Comparison of ENCODE assay signal across 14 cellular contexts in the genomic region with DNA sequence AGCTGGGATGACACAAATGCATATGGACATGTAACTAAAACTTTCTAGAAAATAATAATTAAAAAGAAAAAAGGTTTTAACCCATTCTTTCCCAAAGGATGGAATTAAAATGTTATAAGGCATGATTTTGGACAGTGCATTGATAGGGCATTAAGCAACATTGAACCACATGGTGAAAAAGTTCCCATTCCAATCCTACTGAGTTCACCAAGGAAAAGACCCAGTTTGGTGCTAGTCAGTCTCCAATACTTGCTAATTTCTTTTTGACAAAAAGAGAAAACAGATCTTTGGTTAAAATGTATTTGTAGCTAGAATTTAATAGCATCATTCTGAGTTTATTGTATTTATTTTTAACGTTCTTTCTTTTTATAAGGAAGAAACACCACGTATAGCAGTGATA. TPM values are rescaled to one million over a fixed set of nuclear protein-coding genes. Genes with fewer than 3 reads are reported as not detected.
"Had no signal": no experiment of that assay in that cellular context is flagged by ENCODE, and none has a peak within 500 bp of the region (broad histone marks: within the 10 kb centered on the region; RNA-seq: fewer than 3 reads in every experiment).

No MANE protein-coding gene starts in this region.

- H3K27ac Mint-ChIP-seq: activated CD8-positive, alpha-beta memory T cell treated with anti-CD3 and anti-CD28 coated beads, Interleukin-2, amount 10 ng/mL, durations not matched to agents 7 days and 5 days; mesothelial cell of epicardium; type B pancreatic cell had no signal

- DNase-seq: activated CD4-positive, alpha-beta T cell treated with anti-CD3 and anti-CD28 coated beads, Interleukin-2, amount 50 U/mL, for 48 hours; activated CD4-positive, CD25-positive, alpha-beta regulatory T cell treated with anti-CD3 and anti-CD28 coated beads, Interleukin-2, amount 50 U/mL, for 72 hours; activated CD8-positive, alpha-beta memory T cell treated with anti-CD3 and anti-CD28 coated beads, Interleukin-2, amount 10 ng/mL, durations not matched to agents 7 days and 5 days; activated naive CD8-positive, alpha-beta T cell treated with anti-CD3 and anti-CD28 coated beads, Interleukin-2, amount 10 ng/mL, durations not matched to agents 7 days and 5 days; anterior cingulate cortex; foreskin keratinocyte; kidney; right cardiac atrium had no signal

- H3K27ac ChIP-seq: breast epithelium, foreskin keratinocyte, neutrophil had no signal

- H3K4me3 ChIP-seq: smooth muscle cell had no signal

- H3K9me3 ChIP-seq: neutrophil had no signal

- H3K27me3 ChIP-seq: breast epithelium, esophagus muscularis mucosa, foreskin keratinocyte had no signal

- H3K4me1 ChIP-seq: breast epithelium, foreskin keratinocyte had no signal

- H3K36me3 ChIP-seq: breast epithelium, neutrophil had no signal

- H3K27me3 Mint-ChIP-seq: type B pancreatic cell had no signal

- H3K4me1 Mint-ChIP-seq: mesothelial cell of epicardium had no signal

- H3K36me3 Mint-ChIP-seq: activated CD8-positive, alpha-beta memory T cell treated with anti-CD3 and anti-CD28 coated beads, Interleukin-2, amount 10 ng/mL, durations not matched to agents 7 days and 5 days; activated naive CD8-positive, alpha-beta T cell treated with anti-CD3 and anti-CD28 coated beads, Interleukin-2, amount 10 ng/mL, durations not matched to agents 7 days and 5 days had no signal

- H3K4me2 ChIP-seq: smooth muscle cell had no signal

- H3K4me3 Mint-ChIP-seq: mesothelial cell of epicardium, type B pancreatic cell had no signal

- ATAC-seq: foreskin keratinocyte had no signal

RNA-seq across cellular contexts. Expression of a gene that starts 28.1 kb away (rescaled TPM):
- total RNA-seq: activated CD8-positive, alpha-beta memory T cell treated with anti-CD3 and anti-CD28 coated beads, Interleukin-2, amount 10 ng/mL, durations not matched to agents 7 days and 5 days; activated naive CD8-positive, alpha-beta T cell treated with anti-CD3 and anti-CD28 coated beads, Interleukin-2, amount 10 ng/mL, durations not matched to agents 7 days and 5 days had no signal
